8 cellular contexts compared by ENCODE assay signal in the genomic region with DNA sequence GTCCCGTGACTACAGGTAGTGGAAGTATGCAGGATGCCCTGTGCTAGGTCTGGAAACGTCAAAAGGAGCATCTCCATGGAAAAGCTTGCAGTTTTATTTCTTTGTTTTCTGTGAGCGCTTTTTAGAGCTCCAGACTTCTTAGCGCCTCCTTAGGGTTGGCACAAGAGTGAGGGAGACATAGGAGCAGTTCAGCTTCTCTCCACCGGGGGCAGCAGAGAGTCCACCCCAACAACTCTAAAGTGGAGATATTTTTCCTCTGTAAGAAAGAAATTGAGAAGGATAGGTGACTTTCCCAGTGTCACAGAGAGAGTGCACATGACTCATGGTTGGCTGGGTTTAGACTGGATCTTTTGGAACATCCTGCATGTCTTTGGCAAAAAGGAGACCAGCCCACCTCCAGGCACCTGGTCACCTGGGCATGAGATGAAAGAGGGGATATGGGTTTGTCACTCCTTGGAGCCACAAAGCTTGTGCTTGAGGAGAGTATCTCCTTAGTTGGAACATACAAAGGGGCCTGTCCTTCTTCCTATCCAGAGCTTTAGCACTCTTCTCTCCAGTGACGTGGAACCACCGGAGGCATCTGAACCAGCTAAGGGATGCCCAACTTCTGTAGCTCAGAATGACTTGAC.
A peak's percentile ranks its signal among the peaks of the same experiment; 100 is the strongest.
DNase-seq lines count a peak whose midpoint lies in the region; ATAC-seq, FAIRE-seq and TF ChIP-seq lines count a peak whose summit lies in the region.

No MANE protein-coding gene starts in this region.

- no peak for TF ChIP-seq EP300 in GM12878 (IDR thresholded peaks at IDR 0.05; ENCODE audit: borderline replicate concordance in 1 of 2, control insufficient read depth in 1 of 2, low read depth in 2 of 2, low read length in 2 of 2)

- RAD21 ChIA-PET in GM12878 (lab: Charles Lee; ENCODE audit: unreplicated experiment) = no interaction called here

- no peak overlapping the region for H3K9ac ChIP-seq in MM.1S (ENCODE audit: low read length)
- H3K9ac ChIP-seq in GM12878 (ENCODE audit: control insufficient read depth, insufficient read depth, low read length) = no peak overlapping the region

- DNase-seq in NOMO-1 (lab: John Stamatoyannopoulos, UW; ENCODE audit: unreplicated experiment in 2 of 2) (peak; percentile 7 to 12), NOMO-1 treated with dmso at 0.1 percent for 144 hours (lab: John Stamatoyannopoulos, UW; ENCODE audit: unreplicated experiment) (no peak), MM.1S (peak; percentile 33), GM12878 (ENCODE audit: low read depth, low spot score) (no peak), myocyte (ENCODE audit: low read depth) (peak; percentile 23), hepatic stellate cell (ENCODE audit: low spot score) (no peak)
- no peak for DNase-seq in activated naive CD4-positive, alpha-beta T cell treated with anti-CD3 and anti-CD28 coated beads, Interleukin-2, amount 50 U/mL, for 16 hours

- no peaks in the 10 kb centered on the region for H3K36me3 ChIP-seq in MM.1S (replicated peaks; ENCODE audit: insufficient read depth, low read length)
- no peaks in the 10 kb centered on the region for H3K36me3 ChIP-seq in GM12878 (ENCODE audit: control insufficient read depth in 2 of 2, insufficient read depth in 2 of 2, low read length in 1 of 2)

- H3K9me3 ChIP-seq in MM.1S (replicated peaks; ENCODE audit: insufficient read depth, low read length) (no peaks in the 10 kb centered on the region), GM12878 (replicated peaks; ENCODE audit: control insufficient read depth, insufficient read depth, low read length) (no peaks in the 10 kb centered on the region)

- TF ChIP-seq RAD21 in GM12878 (IDR thresholded peaks at IDR 0.05; ENCODE audit: insufficient read depth, low read depth, low read length) = peak; percentile 33

- no peak overlapping the region for H2AFZ ChIP-seq in MM.1S (ENCODE audit: low read length)
- H2AFZ ChIP-seq in GM12878 (ENCODE audit: control insufficient read depth, low read depth, low read length) = no peak overlapping the region

- no peak for FAIRE-seq in GM12878 (lab: Jason Lieb, UNC)

- H3K4me2 ChIP-seq in MM.1S (ENCODE audit: low read depth, low read length) = no peak overlapping the region
- no peak overlapping the region for H3K4me2 ChIP-seq in GM12878 (ENCODE audit: control insufficient read depth, insufficient read depth)

- no peak overlapping the region for H3K27ac ChIP-seq in MM.1S (ENCODE audit: low read length)
- H3K27ac ChIP-seq in GM12878 (ENCODE audit: control insufficient read depth, insufficient read depth) = no peak overlapping the region

- no peaks in the 10 kb centered on the region for H3F3A ChIP-seq in MM.1S (ENCODE audit: insufficient read depth, low read length)

- no TSS peak for BruUV-seq in GM12878 (replicated peaks; lab: Mats Ljungman, UMichigan)

- peak; percentile 83 for TF ChIP-seq CTCF in MM.1S (IDR thresholded peaks at IDR 0.05; ENCODE audit: low read length)
- TF ChIP-seq CTCF in GM12878 (IDR thresholded peaks at IDR 0.05 in 2 of 3, conservative IDR thresholded peaks at IDR 0.05 in 1 of 3; ENCODE audit: control insufficient read depth in 2 of 3, extremely low read depth in 1 of 3, insufficient read depth in 1 of 3, low read depth in 3 of 3, low read length in 3 of 3) = peak; percentile 45 to 74 (median 65)

- no peak for TF ChIP-seq POLR2A in GM12878 (IDR thresholded peaks at IDR 0.05; ENCODE audit: low read depth, low read length)

- POLR2A ChIA-PET in GM12878 (lab: Charles Lee) = no interaction called here

- in situ Hi-C loops in GM12878 (cut with MboI) = no loop called here

- H3K27me3 ChIP-seq in MM.1S (replicated peaks; ENCODE audit: insufficient read depth, low read length) (no peaks in the 10 kb centered on the region), GM12878 (replicated peaks in 1 of 2; ENCODE audit: control insufficient read depth in 2 of 2, insufficient read depth in 2 of 2, low read length in 1 of 2) (no peaks in the 10 kb centered on the region)

- SMC1A ChIA-PET in GM12878 (lab: Charles Lee; ENCODE audit: uncharacterized antibody, unreplicated experiment) = interaction anchor here (0.9 to 1.3 kb wide), 2 partner anchors 11 to 126 kb away, joined by 3 to 5 read pairs; no protein-coding TSS in a partner anchor

- CTCF ChIA-PET in GM12878 (lab: Yijun Ruan, JAX) = interaction anchor here (0.7 to 3.5 kb wide), 14 partner anchors 8 to 299 kb away, joined by 3 to 11 read pairs (median 3); no protein-coding TSS in a partner anchor

- intact Hi-C loops in GM12878 (cut with micrococcal nuclease; ENCODE audit: unreplicated experiment) = no loop called here

- peak; percentile 63 for ATAC-seq in GM21576 (IDR thresholded peaks at IDR 0.05; ENCODE audit: unreplicated experiment)
- ATAC-seq in GM12878 = peak; percentile 66

- no peaks in the 10 kb centered on the region for H3K9me2 ChIP-seq in MM.1S (replicated peaks; ENCODE audit: insufficient read depth, low read length)

- H3K4me1 ChIP-seq in MM.1S (ENCODE audit: low read length) (no peaks in the 10 kb centered on the region), GM12878 (ENCODE audit: control insufficient read depth, insufficient read depth, low read length) (no peaks in the 10 kb centered on the region)

- H3K79me2 ChIP-seq in MM.1S (ENCODE audit: low read length) (no peaks in the 10 kb centered on the region), GM12878 (ENCODE audit: control insufficient read depth, insufficient read depth, low read length) (no peaks in the 10 kb centered on the region)

- H4K20me1 ChIP-seq in MM.1S (ENCODE audit: insufficient read depth, low read length) (no peaks in the 10 kb centered on the region), GM12878 (ENCODE audit: control insufficient read depth, insufficient read depth) (no peaks in the 10 kb centered on the region)

- H3K4me3 ChIP-seq in MM.1S (ENCODE audit: low read length) = no peak overlapping the region
- no peak overlapping the region for H3K4me3 ChIP-seq in GM12878

- 45% methylated on average over 7 of the region's 7 CpGs for WGBS in GM12878 (ENCODE audit: insufficient coverage, insufficient replicate concordance, low lambda C conversion rate, missing lambda C conversion rate)

TF ChIP-seq in GM12878, 131 proteins besides CTCF, POLR2A, EP300 and RAD21 (continues in another document):
- TF ChIP-seq EZH2 (IDR thresholded peaks at IDR 0.05; ENCODE audit: borderline replicate concordance, control insufficient read depth, low read depth, low read length) (no peak), MEF2A (IDR thresholded peaks at IDR 0.05; ENCODE audit: insufficient read depth, low read depth, low read length) (no peak), ZNF384 (IDR thresholded peaks at IDR 0.05; ENCODE audit: borderline replicate concordance, low read depth, low read length) (no peak), MTA3 (IDR thresholded peaks at IDR 0.05; ENCODE audit: borderline replicate concordance, low read length) (no peak), HDAC6 (IDR thresholded peaks at IDR 0.05; ENCODE audit: unreplicated experiment) (no peak)
- TF ChIP-seq, protein P1, sequence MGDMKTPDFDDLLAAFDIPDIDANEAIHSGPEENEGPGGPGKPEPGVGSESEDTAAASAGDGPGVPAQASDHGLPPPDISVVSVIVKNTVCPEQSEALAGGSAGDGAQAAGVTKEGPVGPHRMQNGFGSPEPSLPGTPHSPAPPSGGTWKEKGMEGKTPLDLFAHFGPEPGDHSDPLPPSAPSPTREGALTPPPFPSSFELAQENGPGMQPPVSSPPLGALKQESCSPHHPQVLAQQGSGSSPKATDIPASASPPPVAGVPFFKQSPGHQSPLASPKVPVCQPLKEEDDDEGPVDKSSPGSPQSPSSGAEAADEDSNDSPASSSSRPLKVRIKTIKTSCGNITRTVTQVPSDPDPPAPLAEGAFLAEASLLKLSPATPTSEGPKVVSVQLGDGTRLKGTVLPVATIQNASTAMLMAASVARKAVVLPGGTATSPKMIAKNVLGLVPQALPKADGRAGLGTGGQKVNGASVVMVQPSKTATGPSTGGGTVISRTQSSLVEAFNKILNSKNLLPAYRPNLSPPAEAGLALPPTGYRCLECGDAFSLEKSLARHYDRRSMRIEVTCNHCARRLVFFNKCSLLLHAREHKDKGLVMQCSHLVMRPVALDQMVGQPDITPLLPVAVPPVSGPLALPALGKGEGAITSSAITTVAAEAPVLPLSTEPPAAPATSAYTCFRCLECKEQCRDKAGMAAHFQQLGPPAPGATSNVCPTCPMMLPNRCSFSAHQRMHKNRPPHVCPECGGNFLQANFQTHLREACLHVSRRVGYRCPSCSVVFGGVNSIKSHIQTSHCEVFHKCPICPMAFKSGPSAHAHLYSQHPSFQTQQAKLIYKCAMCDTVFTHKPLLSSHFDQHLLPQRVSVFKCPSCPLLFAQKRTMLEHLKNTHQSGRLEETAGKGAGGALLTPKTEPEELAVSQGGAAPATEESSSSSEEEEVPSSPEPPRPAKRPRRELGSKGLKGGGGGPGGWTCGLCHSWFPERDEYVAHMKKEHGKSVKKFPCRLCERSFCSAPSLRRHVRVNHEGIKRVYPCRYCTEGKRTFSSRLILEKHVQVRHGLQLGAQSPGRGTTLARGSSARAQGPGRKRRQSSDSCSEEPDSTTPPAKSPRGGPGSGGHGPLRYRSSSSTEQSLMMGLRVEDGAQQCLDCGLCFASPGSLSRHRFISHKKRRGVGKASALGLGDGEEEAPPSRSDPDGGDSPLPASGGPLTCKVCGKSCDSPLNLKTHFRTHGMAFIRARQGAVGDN (IDR thresholded peaks at IDR 0.05) = no peak
- TF ChIP-seq, protein P2, sequence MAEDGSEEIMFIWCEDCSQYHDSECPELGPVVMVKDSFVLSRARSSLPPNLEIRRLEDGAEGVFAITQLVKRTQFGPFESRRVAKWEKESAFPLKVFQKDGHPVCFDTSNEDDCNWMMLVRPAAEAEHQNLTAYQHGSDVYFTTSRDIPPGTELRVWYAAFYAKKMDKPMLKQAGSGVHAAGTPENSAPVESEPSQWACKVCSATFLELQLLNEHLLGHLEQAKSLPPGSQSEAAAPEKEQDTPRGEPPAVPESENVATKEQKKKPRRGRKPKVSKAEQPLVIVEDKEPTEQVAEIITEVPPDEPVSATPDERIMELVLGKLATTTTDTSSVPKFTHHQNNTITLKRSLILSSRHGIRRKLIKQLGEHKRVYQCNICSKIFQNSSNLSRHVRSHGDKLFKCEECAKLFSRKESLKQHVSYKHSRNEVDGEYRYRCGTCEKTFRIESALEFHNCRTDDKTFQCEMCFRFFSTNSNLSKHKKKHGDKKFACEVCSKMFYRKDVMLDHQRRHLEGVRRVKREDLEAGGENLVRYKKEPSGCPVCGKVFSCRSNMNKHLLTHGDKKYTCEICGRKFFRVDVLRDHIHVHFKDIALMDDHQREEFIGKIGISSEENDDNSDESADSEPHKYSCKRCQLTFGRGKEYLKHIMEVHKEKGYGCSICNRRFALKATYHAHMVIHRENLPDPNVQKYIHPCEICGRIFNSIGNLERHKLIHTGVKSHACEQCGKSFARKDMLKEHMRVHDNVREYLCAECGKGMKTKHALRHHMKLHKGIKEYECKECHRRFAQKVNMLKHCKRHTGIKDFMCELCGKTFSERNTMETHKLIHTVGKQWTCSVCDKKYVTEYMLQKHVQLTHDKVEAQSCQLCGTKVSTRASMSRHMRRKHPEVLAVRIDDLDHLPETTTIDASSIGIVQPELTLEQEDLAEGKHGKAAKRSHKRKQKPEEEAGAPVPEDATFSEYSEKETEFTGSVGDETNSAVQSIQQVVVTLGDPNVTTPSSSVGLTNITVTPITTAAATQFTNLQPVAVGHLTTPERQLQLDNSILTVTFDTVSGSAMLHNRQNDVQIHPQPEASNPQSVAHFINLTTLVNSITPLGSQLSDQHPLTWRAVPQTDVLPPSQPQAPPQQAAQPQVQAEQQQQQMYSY (CRISPR knock-in tag; IDR thresholded peaks at IDR 0.05) = no peak

Comparison
In these comparisons a context has a peak if more than half of its experiments do, and no peak if none do; other contexts are left out.
1. DNase-seq: peak in NOMO-1 (2 of 2), MM.1S (single experiment) and myocyte (single experiment); none in NOMO-1 treated with dmso at 0.1 percent for 144 hours (single experiment), GM12878 (single experiment), hepatic stellate cell (single experiment) and activated naive CD4-positive, alpha-beta T cell treated with anti-CD3 and anti-CD28 coated beads, Interleukin-2, amount 50 U/mL, for 16 hours (single experiment).